In the genomic region with DNA sequence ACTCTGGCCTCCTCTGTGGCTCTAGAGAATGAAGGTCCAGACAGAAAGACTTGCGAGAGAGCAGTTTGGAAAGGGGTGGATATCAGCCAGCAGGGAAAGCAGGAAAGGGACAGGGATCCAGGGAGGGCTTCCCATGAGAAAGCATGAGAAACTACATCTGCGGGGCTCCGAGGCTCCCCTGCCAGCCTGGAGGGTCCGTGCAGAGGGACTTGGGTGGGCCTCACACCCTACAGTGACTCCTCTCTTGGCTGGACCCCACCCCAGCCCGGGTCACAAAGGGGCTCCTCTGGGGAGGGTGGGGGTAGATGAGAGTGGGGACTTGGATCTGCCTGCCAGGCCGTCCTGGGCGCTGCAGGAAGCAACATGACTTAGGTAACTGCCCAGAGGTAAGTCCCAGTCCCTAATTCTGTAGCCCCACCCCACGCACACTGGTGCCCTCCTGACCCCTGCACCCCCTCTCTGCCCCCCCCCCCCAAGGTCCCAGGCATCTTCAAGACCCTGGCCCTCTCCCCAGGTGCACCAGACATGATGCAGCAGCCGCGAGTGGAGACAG, we compare ENCODE assay signal across 1 cellular context.
TF ChIP-seq lines count a peak whose summit lies in the region.

Gene TMEM239, plus strand, starts transcription at position 335 of the 553 bp plus-strand sequence. Its CDS starts 191 bp downstream, at position 526.

TF ChIP-seq in HepG2, 621 proteins besides CTCF, POLR2A, EP300 and RAD21:
- TF ChIP-seq, protein P1, sequence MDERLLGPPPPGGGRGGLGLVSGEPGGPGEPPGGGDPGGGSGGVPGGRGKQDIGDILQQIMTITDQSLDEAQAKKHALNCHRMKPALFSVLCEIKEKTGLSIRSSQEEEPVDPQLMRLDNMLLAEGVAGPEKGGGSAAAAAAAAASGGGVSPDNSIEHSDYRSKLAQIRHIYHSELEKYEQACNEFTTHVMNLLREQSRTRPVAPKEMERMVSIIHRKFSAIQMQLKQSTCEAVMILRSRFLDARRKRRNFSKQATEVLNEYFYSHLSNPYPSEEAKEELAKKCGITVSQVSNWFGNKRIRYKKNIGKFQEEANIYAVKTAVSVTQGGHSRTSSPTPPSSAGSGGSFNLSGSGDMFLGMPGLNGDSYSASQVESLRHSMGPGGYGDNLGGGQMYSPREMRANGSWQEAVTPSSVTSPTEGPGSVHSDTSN (CRISPR knock-in tag; IDR thresholded peaks at IDR 0.05) = no peak
- TF ChIP-seq TEAD2 (CRISPR knock-in tag; IDR thresholded peaks at IDR 0.05) = no peak
- no peak for TF ChIP-seq MED8 (CRISPR knock-in tag; IDR thresholded peaks at IDR 0.05; ENCODE audit: insufficient replicate concordance)
- no peak for TF ChIP-seq ZNF615 (CRISPR knock-in tag; IDR thresholded peaks at IDR 0.05; ENCODE audit: borderline replicate concordance)
- no peak for TF ChIP-seq MTA3 (CRISPR knock-in tag; IDR thresholded peaks at IDR 0.05)
- no peak for TF ChIP-seq ZFP41 (CRISPR knock-in tag; IDR thresholded peaks at IDR 0.05; ENCODE audit: borderline replicate concordance)
